ENCODE assay signal across 13 cellular contexts in the genomic region with DNA sequence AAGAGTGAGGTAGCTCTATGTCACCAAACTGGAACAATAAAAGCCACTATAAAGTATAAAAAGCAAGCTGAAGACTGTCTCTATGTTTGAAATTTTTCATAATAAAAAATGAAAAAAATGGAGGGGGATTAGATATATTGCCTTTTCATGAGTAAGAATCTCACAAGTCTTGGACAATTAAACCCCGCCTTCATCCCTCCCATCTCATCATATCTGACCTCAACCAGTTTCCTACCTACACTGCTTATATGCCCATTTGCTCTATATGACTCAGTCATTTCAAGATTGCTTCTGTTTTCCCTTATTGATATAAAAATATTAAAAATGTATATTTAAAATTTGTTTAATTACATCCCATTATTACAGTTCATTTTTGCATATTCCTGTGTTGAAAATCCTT. TPM values are rescaled to one million over a fixed set of nuclear protein-coding genes. Genes with fewer than 3 reads are reported as not detected.
DNase-seq lines count a peak whose midpoint lies in the region; ATAC-seq and TF ChIP-seq lines count a peak whose summit lies in the region.
"Had no signal": no experiment of that assay in that cellular context is flagged by ENCODE, and none has a peak within 500 bp of the region (broad histone marks: within the 10 kb centered on the region; RNA-seq: fewer than 3 reads in every experiment).

No MANE protein-coding gene starts in this region.

- H3K36me3 ChIP-seq in CD4-positive, CD25-positive, alpha-beta regulatory T cell (ENCODE audit: control insufficient read depth, insufficient read depth, low read length): peaks cover 7% of the 10 kb centered on the region
- H3K36me3 ChIP-seq in SU-DHL-6 (ENCODE audit: low read length) (0 out of 2 replicates have a peak, but pooled peaks cover 2% of the 10 kb centered on the region), endodermal cell (ENCODE audit: control insufficient read depth, insufficient read depth, low read length) (peaks cover 33% of the 10 kb centered on the region)

- H3K79me2 ChIP-seq in SU-DHL-6 (ENCODE audit: insufficient read depth, low read length): peaks cover 84% of the 10 kb centered on the region

- H3K27ac ChIP-seq in CD4-positive, CD25-positive, alpha-beta regulatory T cell (ENCODE audit: insufficient read depth, low read length, poor library complexity, severe bottlenecking): peak overlapping the region; percentile 31
- H3K27ac ChIP-seq in SU-DHL-6 (ENCODE audit: low read depth, low read length) (no peak overlapping the region), endodermal cell (ENCODE audit: low read depth, low read length) (no peak overlapping the region)
- H3K27ac ChIP-seq: KMS-11, sigmoid colon had no signal

- peak overlapping the region; percentile 31 for H3K4me3 ChIP-seq in CD4-positive, CD25-positive, alpha-beta regulatory T cell (ENCODE audit: low read depth, low read length)
- H3K4me3 ChIP-seq in SU-DHL-6 (ENCODE audit: insufficient read depth, low read length, poor library complexity, severe bottlenecking): no peak overlapping the region
- peak overlapping the region; percentile 94 for H3K4me3 ChIP-seq in endodermal cell (ENCODE audit: low read length)
- H3K4me3 ChIP-seq: sigmoid colon had no signal

- no peak for TF ChIP-seq CTCF in SU-DHL-6 (IDR thresholded peaks at IDR 0.05; ENCODE audit: insufficient read depth, low read length, poor library complexity, severe bottlenecking)
- no peak for TF ChIP-seq CTCF in endodermal cell (conservative IDR thresholded peaks at IDR 0.05)

- H3K9me2 ChIP-seq in SU-DHL-6 (replicated peaks; ENCODE audit: insufficient read depth, low read length): no peaks in the 10 kb centered on the region

- peak overlapping the region in 2 of 3 donors; percentile 23 to 100 for H3K27ac Mint-ChIP-seq in CD4-positive, CD25-positive, alpha-beta regulatory T cell
- no peak overlapping the region for H3K27ac Mint-ChIP-seq in endodermal cell
- H3K27ac Mint-ChIP-seq: dendritic cell treated with granulocyte-macrophage colony-stimulating factor and Interleukin-4, amounts not matched to agents 40 ng/mL and 50 ng/mL, for 4 days had no signal

- peaks cover 7% of the 10 kb centered on the region for H3K27me3 Mint-ChIP-seq in CD4-positive, CD25-positive, alpha-beta regulatory T cell
- H3K27me3 Mint-ChIP-seq in endodermal cell (ENCODE audit: insufficient read depth): no peaks in the 10 kb centered on the region
- H3K27me3 Mint-ChIP-seq: dendritic cell treated with granulocyte-macrophage colony-stimulating factor and Interleukin-4, amounts not matched to agents 40 ng/mL and 50 ng/mL, for 4 days; naive B cell had no signal

- no peaks in the 10 kb centered on the region for H3K27me3 ChIP-seq in CD4-positive, CD25-positive, alpha-beta regulatory T cell (ENCODE audit: control insufficient read depth, insufficient read depth, low read length)
- no peaks in the 10 kb centered on the region for H3K27me3 ChIP-seq in SU-DHL-6 (ENCODE audit: low read length)
- no peaks in the 10 kb centered on the region for H3K27me3 ChIP-seq in endodermal cell (ENCODE audit: control insufficient read depth, insufficient read depth, low read length, poor library complexity, severe bottlenecking)
- H3K27me3 ChIP-seq: sigmoid colon had no signal

- peak overlapping the region; percentile 73 for H3K4me2 ChIP-seq in SU-DHL-6 (ENCODE audit: low read depth, low read length, poor library complexity, severe bottlenecking)

- H3K4me3 Mint-ChIP-seq in CD4-positive, CD25-positive, alpha-beta regulatory T cell: peak overlapping the region in 3 of 4 donors; percentile 91 to 98 (median 96)
- no peak overlapping the region for H3K4me3 Mint-ChIP-seq in endodermal cell

- no peak overlapping the region for H2AFZ ChIP-seq in SU-DHL-6 (ENCODE audit: low read depth, low read length, severe bottlenecking)

- no peak for ATAC-seq in CD4-positive, CD25-positive, alpha-beta regulatory T cell (ENCODE audit: low read depth in 2 of 2)
- ATAC-seq in HG03280 (IDR thresholded peaks at IDR 0.05; ENCODE audit: unreplicated experiment): no peak

- peaks cover 32 to 84% (median 65%) of the 10 kb centered on the region in 4 donors for H3K4me1 Mint-ChIP-seq in CD4-positive, CD25-positive, alpha-beta regulatory T cell
- peaks cover 37% of the 10 kb centered on the region for H3K4me1 Mint-ChIP-seq in endodermal cell

- no peaks in the 10 kb centered on the region for H3K9me3 Mint-ChIP-seq in CD4-positive, CD25-positive, alpha-beta regulatory T cell
- no peaks in the 10 kb centered on the region for H3K9me3 Mint-ChIP-seq in endodermal cell
- H3K9me3 Mint-ChIP-seq: dendritic cell treated with granulocyte-macrophage colony-stimulating factor and Interleukin-4, amounts not matched to agents 40 ng/mL and 50 ng/mL, for 4 days; naive B cell had no signal

- DNase-seq in CD4-positive, CD25-positive, alpha-beta regulatory T cell: no peak
- DNase-seq in ELR (ENCODE audit: low read depth) (peak; percentile 77), endodermal cell (no peak), NCI-H748 (lab: John Stamatoyannopoulos, UW; ENCODE audit: unreplicated experiment) (no peak), NOMO-1 treated with dmso at 0.1 percent for 144 hours (lab: John Stamatoyannopoulos, UW; ENCODE audit: unreplicated experiment) (no peak)
- no peak for DNase-seq in activated effector memory CD4-positive, alpha-beta T cell treated with Interleukin-2 at 50 U/mL for 16 hours
- DNase-seq: naive B cell, NCI-H2107, sigmoid colon had no signal

- peaks cover 8% of the 10 kb centered on the region for H3F3A ChIP-seq in SU-DHL-6 (ENCODE audit: insufficient read depth)

- peaks cover 57% of the 10 kb centered on the region for H4K20me1 ChIP-seq in SU-DHL-6 (ENCODE audit: low read depth, low read length)

- WGBS in endodermal cell (ENCODE audit: insufficient coverage in 1 of 2, insufficient read length in 1 of 2), 2 experiments: 100% methylated on average over 1 of the region's 1 CpG

- peaks cover 12% of the 10 kb centered on the region for H3K36me3 Mint-ChIP-seq in CD4-positive, CD25-positive, alpha-beta regulatory T cell
- H3K36me3 Mint-ChIP-seq in endodermal cell (ENCODE audit: low read depth): peaks cover 17% of the 10 kb centered on the region

- H3K9ac ChIP-seq in SU-DHL-6 (ENCODE audit: low read length): no peak overlapping the region
- no peak overlapping the region for H3K9ac ChIP-seq in endodermal cell (ENCODE audit: extremely low read depth, low read length, poor library complexity, severe bottlenecking)
- H3K9ac ChIP-seq: KMS-11 had no signal

- no peaks in the 10 kb centered on the region for H3K9me3 ChIP-seq in CD4-positive, CD25-positive, alpha-beta regulatory T cell (ENCODE audit: control insufficient read depth in 2 of 2, low read length in 2 of 2)
- no peaks in the 10 kb centered on the region for H3K9me3 ChIP-seq in SU-DHL-6 (ENCODE audit: insufficient read depth, low read length)
- peaks cover 11% of the 10 kb centered on the region for H3K9me3 ChIP-seq in endodermal cell (ENCODE audit: control insufficient read depth, low read length)
- H3K9me3 ChIP-seq: sigmoid colon had no signal

- H3K4me1 ChIP-seq in CD4-positive, CD25-positive, alpha-beta regulatory T cell (ENCODE audit: control insufficient read depth, insufficient read depth, low read length, poor library complexity, severe bottlenecking): peaks cover 49% of the 10 kb centered on the region
- peaks cover 4% of the 10 kb centered on the region for H3K4me1 ChIP-seq in endodermal cell (ENCODE audit: control insufficient read depth, insufficient read depth, low read length)

RNA-seq across cellular contexts. Expression of gene TRIM39, which starts 2.9 kb away (rescaled TPM):
- total RNA-seq in CD4-positive, CD25-positive, alpha-beta regulatory T cell: 39.2 TPM
- 10 to 100 TPM in 2 of 4 donors, 1 to 10 TPM in 2; 5.2 to 14.9 (median 10.6) TPM for polyA plus RNA-seq in CD4-positive, CD25-positive, alpha-beta regulatory T cell
- total RNA-seq in endodermal cell: 10 to 100 TPM; 16.4 to 17.1 TPM
- polyA plus RNA-seq in endodermal cell (2013, experiment 1 of 2): 14.0 TPM
- 13.9 TPM for polyA plus RNA-seq in endodermal cell (2013, experiment 2 of 2)

RNA-seq across cellular contexts. Expression of gene RPP21, which starts 21.1 kb away (rescaled TPM):
- total RNA-seq in CD4-positive, CD25-positive, alpha-beta regulatory T cell: 38.7 TPM
- polyA plus RNA-seq in CD4-positive, CD25-positive, alpha-beta regulatory T cell: 100 to 1,000 TPM in 2 of 4 donors, 10 to 100 TPM in 2; 86.0 to 122 (median 100) TPM
- total RNA-seq in endodermal cell: 10 to 100 TPM; 52.2 to 59.7 TPM
- 63.9 TPM for polyA plus RNA-seq in endodermal cell (2013, experiment 1 of 2)
- 59.3 TPM for polyA plus RNA-seq in endodermal cell (2013, experiment 2 of 2)
